In the genomic region with DNA sequence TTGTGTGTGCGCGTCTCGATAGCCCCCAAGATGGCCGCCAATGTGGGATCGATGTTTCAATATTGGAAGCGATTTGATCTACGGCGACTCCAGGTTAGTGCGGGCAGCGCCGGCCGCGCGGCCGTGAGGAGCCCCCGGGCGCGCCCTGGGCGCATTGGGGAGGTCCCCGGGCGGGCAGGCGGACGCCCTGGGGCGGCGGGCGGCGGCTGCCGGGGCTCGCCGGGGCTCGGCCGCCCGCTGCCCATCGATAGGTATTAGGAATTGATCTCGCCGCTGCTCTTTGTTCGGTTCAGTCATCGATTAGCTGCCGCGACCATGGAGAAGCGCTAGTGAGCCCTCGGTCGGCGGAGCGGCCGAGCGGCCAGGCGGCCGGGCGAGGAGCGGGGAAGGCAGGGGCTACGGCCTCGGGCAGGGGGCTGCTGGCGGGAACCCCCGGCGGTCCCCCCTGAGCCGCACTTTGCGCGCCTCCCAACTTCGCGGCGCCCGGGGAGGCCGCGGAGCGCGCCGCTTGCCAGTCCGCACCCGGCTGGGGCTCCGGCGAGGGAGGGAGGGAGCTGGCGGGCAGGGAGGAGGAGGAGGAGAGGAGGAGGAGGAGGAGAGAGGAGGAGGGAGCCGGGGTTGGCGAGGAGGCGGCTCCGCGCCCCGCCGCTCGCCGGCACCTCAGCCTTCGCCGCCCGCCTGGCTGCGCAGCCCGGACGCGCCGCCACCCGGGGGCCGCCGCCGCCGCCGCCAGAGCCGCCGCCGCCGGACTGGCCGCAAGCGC, we compare ENCODE assay signal across 8 cellular contexts. TPM values are rescaled to one million over a fixed set of nuclear protein-coding genes. Genes with fewer than 3 reads are reported as not detected.
DNase-seq lines count a peak whose midpoint lies in the region; ATAC-seq and TF ChIP-seq lines count a peak whose summit lies in the region.

A gene (plus strand): TSS at position 18 of the 763 bp plus-strand sequence.

- H3K9ac ChIP-seq in SK-N-MC (ENCODE audit: insufficient read length) (peak within 1 kb of the TSS; percentile 73), skeletal muscle tissue (ENCODE audit: low read depth in 1 of 3, low read length in 3 of 3) (peak within 1 kb of the TSS in 1 of 3 donors; percentile 33)

- H3K4me1 ChIP-seq in esophagus muscularis mucosa: peaks cover 9 to 39% (median 30%) of the 10 kb centered on the region in 4 donors
- peaks cover 0 to 9% (median 7%) of the 10 kb centered on the region in 3 donors for H3K4me1 ChIP-seq in skeletal muscle tissue (ENCODE audit: control insufficient read depth in 3 of 3, insufficient read depth in 3 of 3, low read length in 3 of 3)
- H3K4me1 ChIP-seq in body of pancreas: peaks cover 37% of the 10 kb centered on the region

- H3K36me3 ChIP-seq in SK-N-MC (ENCODE audit: insufficient read depth, low read length): no peaks in the 10 kb centered on the region
- H3K36me3 ChIP-seq in esophagus muscularis mucosa: no peaks in the 10 kb centered on the region
- H3K36me3 ChIP-seq in skeletal muscle tissue (ENCODE audit: control insufficient read depth in 3 of 3, insufficient read depth in 3 of 3, low read length in 3 of 3): no peaks in the 10 kb centered on the region
- no peaks in the 10 kb centered on the region for H3K36me3 ChIP-seq in body of pancreas (replicated peaks in 1 of 2; ENCODE audit: insufficient read depth in 1 of 2, low read depth in 2 of 2)

- DNase-seq in NCI-H82 (lab: John Stamatoyannopoulos, UW) (peak; percentile 74), NCI-H82 treated with DMSO at 0.1 percent for 48 hours (lab: John Stamatoyannopoulos, UW; ENCODE audit: unreplicated experiment) (no peak), SK-N-MC (ENCODE audit: low read depth, low spot score) (no peak), esophagus muscularis mucosa (ENCODE audit: extremely low spot score) (no peak), body of pancreas (no peak), amygdala (lab: John Stamatoyannopoulos, UW) (no peak)

- intact Hi-C loops in esophagus muscularis mucosa (cut with DNase I) (no loop called here), body of pancreas (cut with DNase I) (no loop called here)

- H3K4me3 ChIP-seq in SK-N-MC (peak within 1 kb of the TSS; percentile 92), esophagus muscularis mucosa (peak within 1 kb of the TSS; percentile 23 to 38 (median 34)), skeletal muscle tissue (ENCODE audit: low read length in 3 of 3) (peak within 1 kb of the TSS in 2 of 3 donors; percentile 14 to 29), body of pancreas (no peak within 1 kb of the TSS)

- no peak for TF ChIP-seq POLR2A in esophagus muscularis mucosa (IDR thresholded peaks at IDR 0.05; ENCODE audit: low read depth)
- no peak for TF ChIP-seq POLR2A in body of pancreas (IDR thresholded peaks at IDR 0.05)

- TF ChIP-seq EP300 in esophagus muscularis mucosa (IDR thresholded peaks at IDR 0.05): no peak

- H3K27ac ChIP-seq in SK-N-MC: peak within 1 kb of the TSS; percentile 59
- H3K27ac ChIP-seq in esophagus muscularis mucosa (replicated peaks in 1 of 4): no peak within 1 kb of the TSS
- H3K27ac ChIP-seq in skeletal muscle tissue (ENCODE audit: low read depth, low read length): no peak within 1 kb of the TSS
- H3K27ac ChIP-seq in body of pancreas: no peak within 1 kb of the TSS

- H3K27me3 ChIP-seq in esophagus muscularis mucosa (peaks cover 0 to 98% (median 28%) of the 10 kb centered on the region in 4 donors), skeletal muscle tissue (ENCODE audit: control insufficient read depth in 3 of 3, insufficient read depth in 3 of 3, low read length in 3 of 3) (peaks cover 60 to 74% (median 68%) of the 10 kb centered on the region in 3 donors), body of pancreas (peaks cover 0 to 25% of the 10 kb centered on the region in 2 donors)

- no peaks in the 10 kb centered on the region for H3K9me3 ChIP-seq in SK-N-MC (ENCODE audit: low read depth, low read length)
- no peaks in the 10 kb centered on the region for H3K9me3 ChIP-seq in esophagus muscularis mucosa
- no peaks in the 10 kb centered on the region for H3K9me3 ChIP-seq in skeletal muscle tissue (ENCODE audit: control insufficient read depth in 3 of 3, low read length in 3 of 3)
- no peaks in the 10 kb centered on the region for H3K9me3 ChIP-seq in body of pancreas

- WGBS in esophagus muscularis mucosa: 0% methylated on average over 5 of the region's 102 CpGs
- 1 to 2% methylated on average over 22 to 91 of the region's 102 CpGs for WGBS in body of pancreas, 2 donors

- ATAC-seq in HG03432 (IDR thresholded peaks at IDR 0.05; ENCODE audit: unreplicated experiment): no peak
- ATAC-seq in body of pancreas: no peak

- TF ChIP-seq CTCF in esophagus muscularis mucosa (IDR thresholded peaks at IDR 0.05) (no peak), body of pancreas (IDR thresholded peaks at IDR 0.05) (no peak)

RNA-seq across cellular contexts. Expression of the gene that starts here (rescaled TPM):
- total RNA-seq in esophagus muscularis mucosa: under 1 TPM in 2 of 4 donors, not detected in 2; 0.06 TPM
- under 0.01 TPM for total RNA-seq in skeletal muscle tissue
- total RNA-seq in body of pancreas: not detected

Comparison
In these comparisons a context has a peak if more than half of its experiments do, and no peak if none do; other contexts are left out.
1. H3K4me3 ChIP-seq: peak in SK-N-MC (single experiment), esophagus muscularis mucosa (4 of 4) and skeletal muscle tissue (2 of 3); none in body of pancreas (0 of 2).